ENCODE assay signal across 15 cellular contexts in genomic region chr15:65066635-65067333, GRCh38. TPM values are rescaled to one million over a fixed set of nuclear protein-coding genes. Genes with fewer than 3 reads are reported as not detected.
DNase-seq lines count a peak whose midpoint lies in the region; ATAC-seq, FAIRE-seq and TF ChIP-seq lines count a peak whose summit lies in the region.
"Had no signal": no experiment of that assay in that cellular context is flagged by ENCODE, and none has a peak within 500 bp of the region (broad histone marks: within the 10 kb centered on the region; RNA-seq: fewer than 3 reads in every experiment).

No MANE protein-coding gene starts in this region.

- peaks cover 51% of the 10 kb centered on the region for H3K27me3 Mint-ChIP-seq in central memory CD8-positive, alpha-beta T cell

- H3K9me3 Mint-ChIP-seq in central memory CD8-positive, alpha-beta T cell, result no peaks in the 10 kb centered on the region
- H3K9me3 Mint-ChIP-seq: activated naive CD4-positive, alpha-beta T cell treated with anti-CD3 and anti-CD28 coated beads, Interleukin-2, amount 10 ng/mL, durations not matched to agents 7 days and 5 days; CD4-positive, CD25-positive, alpha-beta regulatory T cell had no signal

- H3K27ac Mint-ChIP-seq in central memory CD8-positive, alpha-beta T cell (ENCODE audit: low read depth), result no peak overlapping the region
- H3K27ac Mint-ChIP-seq: activated naive CD4-positive, alpha-beta T cell treated with anti-CD3 and anti-CD28 coated beads, Interleukin-2, amount 10 ng/mL, durations not matched to agents 7 days and 5 days had no signal

- H3K27ac ChIP-seq in kidney (ENCODE audit: low read depth in 2 of 2, low read length in 2 of 2) (peak overlapping the region in 1 of 2 donors; percentile 67), skin epidermis (peak overlapping the region in 16 of 21 experiments; percentile 38 to 87 (median 76))

- no peak for TF ChIP-seq CTCF in kidney (IDR thresholded peaks at IDR 0.05; ENCODE audit: borderline replicate concordance, extremely low read depth, insufficient read depth)

- FAIRE-seq in kidney (lab: Jason Lieb, UNC), result no peak
- FAIRE-seq: GM12878 had no signal

- no peaks in the 10 kb centered on the region; the same call in 1 of the 2 replicates for H3K36me3 ChIP-seq in ES-I3 (ENCODE audit: insufficient read depth, low read length)
- H3K36me3 ChIP-seq in kidney (ENCODE audit: control insufficient read depth in 1 of 2, insufficient read depth in 2 of 2, low read length in 2 of 2), result no peaks in the 10 kb centered on the region

- no peaks in the 10 kb centered on the region for H3K36me3 Mint-ChIP-seq in central memory CD8-positive, alpha-beta T cell (ENCODE audit: insufficient read depth)
- H3K36me3 Mint-ChIP-seq: activated naive CD4-positive, alpha-beta T cell treated with anti-CD3 and anti-CD28 coated beads, Interleukin-2, amount 10 ng/mL, durations not matched to agents 7 days and 5 days; CD4-positive, CD25-positive, alpha-beta regulatory T cell had no signal

- H3K4me1 ChIP-seq in ES-I3 (ENCODE audit: insufficient read depth, low read length) (peaks cover 18% of the 10 kb centered on the region; the same call in 1 of the 2 replicates), kidney (ENCODE audit: control insufficient read depth in 1 of 2, insufficient read depth in 1 of 2, low read depth in 1 of 2, low read length in 2 of 2) (peaks cover 3 to 5% of the 10 kb centered on the region in 2 donors)

- no peak for ATAC-seq in central memory CD8-positive, alpha-beta T cell (replicated peaks; ENCODE audit: extremely low read depth, poor library complexity, severe bottlenecking)
- ATAC-seq: GM12878 had no signal

- intact Hi-C loops in kidney (cut with DNase I), result no loop called here

- peaks cover 6% of the 10 kb centered on the region for H3K4me1 Mint-ChIP-seq in central memory CD8-positive, alpha-beta T cell

- no peak for DNase-seq in central memory CD8-positive, alpha-beta T cell (ENCODE audit: low spot score in 2 of 2)
- DNase-seq in kidney (no peak), NCI-H1105 treated with DMSO at 0.1 percent for 48 hours (lab: John Stamatoyannopoulos, UW) (no peak), retina (no peak)
- no peak for DNase-seq in activated CD4-positive, alpha-beta T cell treated with anti-CD3 and anti-CD28 coated beads for 1 hour
- DNase-seq in effector CD4-positive, alpha-beta T cell, result no peak
- DNase-seq: activated CD4-positive, CD25-positive, alpha-beta regulatory T cell; activated naive CD4-positive, alpha-beta T cell treated with anti-CD3 and anti-CD28 coated beads, Interleukin-2, amount 10 ng/mL, durations not matched to agents 7 days and 5 days; CD4-positive, CD25-positive, alpha-beta regulatory T cell; NCI-H1092 treated with DMSO at 0.1 percent for 48 hours had no signal

- H3K9me3 ChIP-seq in ES-I3 (ENCODE audit: control insufficient read depth, insufficient read depth, low read length), result no peaks in the 10 kb centered on the region
- no peaks in the 10 kb centered on the region for H3K9me3 ChIP-seq in kidney (ENCODE audit: control insufficient read depth in 1 of 2, low read length in 2 of 2)

- H3K4me3 Mint-ChIP-seq in central memory CD8-positive, alpha-beta T cell, result peak overlapping the region; percentile 4
- H3K4me3 Mint-ChIP-seq: activated naive CD4-positive, alpha-beta T cell treated with anti-CD3 and anti-CD28 coated beads, Interleukin-2, amount 10 ng/mL, durations not matched to agents 7 days and 5 days had no signal

- H3K4me3 ChIP-seq in kidney (ENCODE audit: low read length in 2 of 2) (peak overlapping the region; percentile 33 to 44), skin epidermis (peak overlapping the region; percentile 3 to 46 (median 29))
- H3K4me3 ChIP-seq: GM12878 had no signal

- H3K9ac ChIP-seq in ES-I3 (ENCODE audit: low read depth, low read length) (peak overlapping the region; percentile 74), kidney (ENCODE audit: low read length in 2 of 2) (peak overlapping the region in 1 of 2 donors; percentile 12)

RNA-seq across cellular contexts. Expression of gene RASL12, which starts 1.0 kb away (rescaled TPM):
- 7.6 TPM for total RNA-seq in kidney
- polyA plus RNA-seq in kidney (ENCODE audit: insufficient read depth, low read depth, low replicate concordance), result 6.7 TPM
- total RNA-seq: CD4-positive, CD25-positive, alpha-beta regulatory T cell; epithelial cell of proximal tubule had no signal
- polyA plus RNA-seq: CD4-positive, CD25-positive, alpha-beta regulatory T cell; GM12878 had no signal

RNA-seq across cellular contexts. Expression of gene KBTBD13, which starts 9.8 kb away (rescaled TPM):
- 0.06 TPM for total RNA-seq in kidney
- not detected for polyA plus RNA-seq in kidney (ENCODE audit: insufficient read depth, low read depth, low replicate concordance)
- total RNA-seq: CD4-positive, CD25-positive, alpha-beta regulatory T cell; epithelial cell of proximal tubule had no signal
- polyA plus RNA-seq: CD4-positive, CD25-positive, alpha-beta regulatory T cell; GM12878 had no signal

RNA-seq across cellular contexts. Expression of gene SLC51B, which starts 21.6 kb away (rescaled TPM):
- total RNA-seq in kidney, result 2.9 TPM
- polyA plus RNA-seq in kidney (ENCODE audit: insufficient read depth, low read depth, low replicate concordance), result 40.9 TPM
- total RNA-seq: CD4-positive, CD25-positive, alpha-beta regulatory T cell; epithelial cell of proximal tubule; myocyte had no signal
- polyA plus RNA-seq: CD4-positive, CD25-positive, alpha-beta regulatory T cell had no signal

RNA-seq across cellular contexts. Expression of gene MTFMT, which starts 37.3 kb away (rescaled TPM):
- total RNA-seq in kidney, result 12.5 TPM
- polyA plus RNA-seq in kidney (ENCODE audit: insufficient read depth, low read depth, low replicate concordance), result 11.7 TPM

RNA-seq across cellular contexts. Expression of gene UBAP1L, which starts 48.2 kb away (rescaled TPM):
- 5.4 TPM for total RNA-seq in kidney
- polyA plus RNA-seq in kidney (ENCODE audit: insufficient read depth, low read depth, low replicate concordance), result 2.1 TPM
